ENCODE assay signal across 7 cellular contexts in the genomic region with DNA sequence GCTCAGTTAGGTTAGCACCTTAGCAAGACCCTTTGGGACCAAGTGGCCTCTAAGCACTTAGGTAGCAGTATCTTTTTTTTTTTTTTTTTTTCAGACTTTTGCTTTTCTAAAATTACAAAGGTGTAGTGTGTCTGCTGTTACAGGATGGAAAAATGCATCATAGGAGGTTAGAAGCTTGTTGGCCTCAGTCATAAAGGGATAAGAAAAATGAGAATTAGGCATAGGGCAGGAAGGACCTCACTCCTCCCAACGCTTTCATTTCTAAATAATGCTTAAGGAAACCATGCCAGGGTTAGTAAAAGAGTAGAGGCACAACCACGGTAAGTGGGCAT. TPM values are rescaled to one million over a fixed set of nuclear protein-coding genes. Genes with fewer than 3 reads are reported as not detected.
DNase-seq lines count a peak whose midpoint lies in the region; ATAC-seq lines count a peak whose summit lies in the region.

No MANE protein-coding gene starts in this region.

- intact Hi-C loops in activated T-helper 2 cell treated with anti-CD3 and anti-CD28 coated beads, Interferon-gamma antibody, Interleukin-2, Interleukin-4, amounts not matched to agents 10 μg/mL and 5 μg/mL and 100 μg/mL, durations not matched to agents 14 hours and 24 hours and 36 hours (cut with micrococcal nuclease): no loop called here

- H3K4me3 ChIP-seq in subcutaneous abdominal adipose tissue (ENCODE audit: low read depth in 1 of 5, low read length in 5 of 5): peak overlapping the region; percentile 81 to 95 (median 84)

- DNase-seq in activated T-helper 2 cell treated with anti-CD3 and anti-CD28 coated beads, Interferon-gamma antibody, Interleukin-2, Interleukin-4, amounts not matched to agents 10 μg/mL and 5 μg/mL and 100 μg/mL, durations not matched to agents 14 hours and 24 hours and 36 hours (ENCODE audit: low spot score): no peak
- no peak for DNase-seq in immature natural killer cell
- no peak for DNase-seq in pons (ENCODE audit: low spot score)
- DNase-seq in SHP77 treated with DMSO at 0.1 percent for 48 hours (lab: John Stamatoyannopoulos, UW): no peak

- peaks cover 0 to 5% (median 0%) of the 10 kb centered on the region in 5 donors for H3K27me3 ChIP-seq in subcutaneous abdominal adipose tissue (ENCODE audit: control insufficient read depth in 5 of 5, insufficient read depth in 4 of 5, low read length in 5 of 5)

- peaks cover 26% of the 10 kb centered on the region for H3K4me1 Mint-ChIP-seq in activated T-helper 2 cell treated with anti-CD3 and anti-CD28 coated beads, Interferon-gamma antibody, Interleukin-2, Interleukin-4, amounts not matched to agents 10 μg/mL and 5 μg/mL and 100 μg/mL, durations not matched to agents 14 hours and 24 hours and 36 hours (ENCODE audit: low read depth)
- H3K4me1 Mint-ChIP-seq in immature natural killer cell: peaks cover 9 to 14% of the 10 kb centered on the region in 2 donors

- H3K4me1 ChIP-seq in subcutaneous abdominal adipose tissue (ENCODE audit: control insufficient read depth in 5 of 5, insufficient read depth in 5 of 5, low read length in 5 of 5): peaks cover 0 to 8% (median 3%) of the 10 kb centered on the region in 5 donors

- H3K9me3 ChIP-seq in subcutaneous abdominal adipose tissue (ENCODE audit: control insufficient read depth in 5 of 5, low read length in 5 of 5): no peaks in the 10 kb centered on the region

- ATAC-seq in HG02610 (IDR thresholded peaks at IDR 0.05; ENCODE audit: unreplicated experiment) (peak; percentile 6), HG03442 (IDR thresholded peaks at IDR 0.05; ENCODE audit: unreplicated experiment) (no peak)

- H3K36me3 Mint-ChIP-seq in activated T-helper 2 cell treated with anti-CD3 and anti-CD28 coated beads, Interferon-gamma antibody, Interleukin-2, Interleukin-4, amounts not matched to agents 10 μg/mL and 5 μg/mL and 100 μg/mL, durations not matched to agents 14 hours and 24 hours and 36 hours (ENCODE audit: low read depth): peaks cover 2% of the 10 kb centered on the region
- no peaks in the 10 kb centered on the region for H3K36me3 Mint-ChIP-seq in immature natural killer cell

- H3K36me3 ChIP-seq in subcutaneous abdominal adipose tissue (ENCODE audit: control insufficient read depth in 5 of 5, insufficient read depth in 5 of 5, low read length in 5 of 5): no peaks in the 10 kb centered on the region

- peak overlapping the region; percentile 90 for H3K4me3 Mint-ChIP-seq in activated T-helper 2 cell treated with anti-CD3 and anti-CD28 coated beads, Interferon-gamma antibody, Interleukin-2, Interleukin-4, amounts not matched to agents 10 μg/mL and 5 μg/mL and 100 μg/mL, durations not matched to agents 14 hours and 24 hours and 36 hours (ENCODE audit: low read depth)
- H3K4me3 Mint-ChIP-seq in immature natural killer cell: peak overlapping the region; percentile 82 to 97 (median 91)

- peak overlapping the region in 2 of 5 donors; percentile 51 to 75 for H3K9ac ChIP-seq in subcutaneous abdominal adipose tissue (ENCODE audit: low read length in 5 of 5)

- H3K27ac Mint-ChIP-seq in activated T-helper 2 cell treated with anti-CD3 and anti-CD28 coated beads, Interferon-gamma antibody, Interleukin-2, Interleukin-4, amounts not matched to agents 10 μg/mL and 5 μg/mL and 100 μg/mL, durations not matched to agents 14 hours and 24 hours and 36 hours: peak overlapping the region; percentile 98
- H3K27ac Mint-ChIP-seq in immature natural killer cell: peak overlapping the region; percentile 95 to 99 (median 98)

- H3K27me3 Mint-ChIP-seq in activated T-helper 2 cell treated with anti-CD3 and anti-CD28 coated beads, Interferon-gamma antibody, Interleukin-2, Interleukin-4, amounts not matched to agents 10 μg/mL and 5 μg/mL and 100 μg/mL, durations not matched to agents 14 hours and 24 hours and 36 hours (ENCODE audit: low read depth): no peaks in the 10 kb centered on the region
- peaks cover 0 to 9% (median 8%) of the 10 kb centered on the region in 3 donors for H3K27me3 Mint-ChIP-seq in immature natural killer cell (ENCODE audit: low read depth in 3 of 3)

- H3K9me3 Mint-ChIP-seq in activated T-helper 2 cell treated with anti-CD3 and anti-CD28 coated beads, Interferon-gamma antibody, Interleukin-2, Interleukin-4, amounts not matched to agents 10 μg/mL and 5 μg/mL and 100 μg/mL, durations not matched to agents 14 hours and 24 hours and 36 hours: no peaks in the 10 kb centered on the region
- H3K9me3 Mint-ChIP-seq in immature natural killer cell: no peaks in the 10 kb centered on the region

- H3K27ac ChIP-seq in subcutaneous abdominal adipose tissue (ENCODE audit: low read depth, low read length): no peak overlapping the region

RNA-seq across cellular contexts. Expression of a gene that starts 9.7 kb away (rescaled TPM):
- 34.8 and 39.4 TPM in 2 replicates for total RNA-seq in activated T-helper 2 cell treated with anti-CD3 and anti-CD28 coated beads, Interferon-gamma antibody, Interleukin-2, Interleukin-4, amounts not matched to agents 10 μg/mL and 5 μg/mL and 100 μg/mL, durations not matched to agents 14 hours and 24 hours and 36 hours
- 1 to 10 TPM; 4.4 to 6.7 (median 5.0) TPM for polyA plus RNA-seq in immature natural killer cell
